ENCODE assay signal across 8 cellular contexts in genomic region chr17:35345926-35346771, GRCh38. TPM values are rescaled to one million over a fixed set of nuclear protein-coding genes. Genes with fewer than 3 reads are reported as not detected.
A peak's percentile ranks its signal among the peaks of the same experiment; 100 is the strongest.
DNase-seq lines count a peak whose midpoint lies in the region; ATAC-seq, FAIRE-seq and TF ChIP-seq lines count a peak whose summit lies in the region.

No MANE protein-coding gene starts in this region.

- no peak for FAIRE-seq in D721Med (lab: Jason Lieb, UNC)

- intact Hi-C loops in heart right ventricle (cut with DNase I), result loop anchor here in 3 of 10 donors (1.0 to 5.0 kb wide), 3 partner anchors 31 to 104 kb away; partner anchors contain the start of gene SLFN5 (in 1 of the 3)

- peaks cover 3 to 54% (median 23%) of the 10 kb centered on the region in 9 donors for H3K4me1 ChIP-seq in heart right ventricle
- no peaks in the 10 kb centered on the region for H3K4me1 ChIP-seq in parathyroid adenoma

- H3K27ac ChIP-seq in heart right ventricle, result peak overlapping the region; percentile 16 to 96 (median 88)
- H3K27ac ChIP-seq in parathyroid adenoma, result peak overlapping the region; percentile 33

- 1 to 3% methylated on average over 39 to 40 of the region's 40 CpGs for WGBS in heart right ventricle, 2 donors

- DNase-seq in DMS153 treated with DMSO at 0.1 percent for 48 hours (lab: John Stamatoyannopoulos, UW; ENCODE audit: unreplicated experiment), result peak; percentile 14
- DNase-seq in NB4 (ENCODE audit: low read depth), result peak; percentile 93
- peak; percentile 50 for DNase-seq in activated naive CD8-positive, alpha-beta T cell treated with anti-CD3 and anti-CD28 coated beads, Interleukin-2, amount 50 U/mL, for 24 hours
- DNase-seq in heart right ventricle, result peak; percentile 78 to 87
- DNase-seq in D721Med (ENCODE audit: insufficient read length, low spot score), result no peak
- DNase-seq in effector CD8-positive, alpha-beta T cell (lab: John Stamatoyannopoulos, UW), result no peak

- peak overlapping the region; percentile 85 for H3K4me3 Mint-ChIP-seq in activated naive CD8-positive, alpha-beta T cell treated with anti-CD3 and anti-CD28 coated beads, Interleukin-2, amount 50 U/mL, for 24 hours

- H3K79me2 ChIP-seq in parathyroid adenoma, result no peaks in the 10 kb centered on the region

- H3K9me3 Mint-ChIP-seq in activated naive CD8-positive, alpha-beta T cell treated with anti-CD3 and anti-CD28 coated beads, Interleukin-2, amount 50 U/mL, for 24 hours, result peaks cover 11% of the 10 kb centered on the region

- peaks cover 3% of the 10 kb centered on the region for H3K36me3 Mint-ChIP-seq in activated naive CD8-positive, alpha-beta T cell treated with anti-CD3 and anti-CD28 coated beads, Interleukin-2, amount 50 U/mL, for 24 hours (ENCODE audit: low read depth)

- H3K4me3 ChIP-seq in NB4 (ENCODE audit: low read depth, low read length), result peak overlapping the region; percentile 58
- peak overlapping the region; percentile 16 to 56 (median 50) for H3K4me3 ChIP-seq in heart right ventricle
- peak overlapping the region; percentile 15 for H3K4me3 ChIP-seq in parathyroid adenoma (ENCODE audit: low read depth, low read length)

- peak overlapping the region; percentile 74 for H3K4me2 ChIP-seq in parathyroid adenoma (ENCODE audit: low read length)

- TF ChIP-seq CTCF in NB4 (IDR thresholded peaks at IDR 0.05; ENCODE audit: low read depth, low read length) (no peak), heart right ventricle (IDR thresholded peaks at IDR 0.05) (no peak), parathyroid adenoma (IDR thresholded peaks at IDR 0.05) (no peak), D721Med (IDR thresholded peaks at IDR 0.05; ENCODE audit: insufficient read depth, missing control alignments) (no peak)

- H3K4me1 Mint-ChIP-seq in activated naive CD8-positive, alpha-beta T cell treated with anti-CD3 and anti-CD28 coated beads, Interleukin-2, amount 50 U/mL, for 24 hours, result peaks cover 31% of the 10 kb centered on the region

- H3K27me3 ChIP-seq in heart right ventricle (peaks cover 0 to 40% (median 11%) of the 10 kb centered on the region in 7 donors), parathyroid adenoma (ENCODE audit: control insufficient read depth, insufficient read depth, low read length) (peaks cover 3% of the 10 kb centered on the region)

- peaks cover 0 to 19% (median under 1%) of the 10 kb centered on the region in 11 donors for H3K9me3 ChIP-seq in heart right ventricle
- H3K9me3 ChIP-seq in parathyroid adenoma (ENCODE audit: control insufficient read depth, low read length), result no peaks in the 10 kb centered on the region

- no peak overlapping the region for H3K9ac ChIP-seq in parathyroid adenoma

- H3K36me3 ChIP-seq in heart right ventricle, result peaks cover 0 to 23% (median 4%) of the 10 kb centered on the region in 9 donors
- no peaks in the 10 kb centered on the region for H3K36me3 ChIP-seq in parathyroid adenoma (ENCODE audit: control insufficient read depth, insufficient read depth, low read length)

- peak overlapping the region; percentile 35 for H2AFZ ChIP-seq in parathyroid adenoma

- H3K27ac Mint-ChIP-seq in activated naive CD8-positive, alpha-beta T cell treated with anti-CD3 and anti-CD28 coated beads, Interleukin-2, amount 50 U/mL, for 24 hours, result peak overlapping the region; percentile 82

- H3K27me3 Mint-ChIP-seq in activated naive CD8-positive, alpha-beta T cell treated with anti-CD3 and anti-CD28 coated beads, Interleukin-2, amount 50 U/mL, for 24 hours, result peaks cover 7% of the 10 kb centered on the region

- peak; percentile 66 for ATAC-seq in activated naive CD8-positive, alpha-beta T cell treated with anti-CD3 and anti-CD28 coated beads, Interleukin-2, amount 50 U/mL, for 24 hours
- ATAC-seq in heart right ventricle, result peak; percentile 92 to 97 (median 94)
- ATAC-seq in GM21360 (IDR thresholded peaks at IDR 0.05; ENCODE audit: unreplicated experiment), result no peak

- no peak for TF ChIP-seq POLR2A in NB4 (IDR thresholded peaks at IDR 0.05; ENCODE audit: extremely low read depth, insufficient read length)

RNA-seq across cellular contexts. Expression of gene SLFN11, which starts 27.3 kb away (rescaled TPM):
- total RNA-seq in heart right ventricle, result 10 to 100 TPM; 11.5 to 25.7 (median 18.5) TPM
- polyA plus RNA-seq in heart right ventricle, result 10 to 100 TPM in 1 of 2 donors, 1 to 10 TPM in 1; 4.3 to 16.4 TPM

Comparison
In these comparisons a context has a peak if more than half of its experiments do, and no peak if none do; other contexts are left out.
1. DNase-seq: peak in DMS153 treated with DMSO at 0.1 percent for 48 hours (single experiment), NB4 (single experiment), activated naive CD8-positive, alpha-beta T cell treated with anti-CD3 and anti-CD28 coated beads, Interleukin-2, amount 50 U/mL, for 24 hours (single experiment) and heart right ventricle (2 of 2); none in D721Med (single experiment) and effector CD8-positive, alpha-beta T cell (single experiment).
2. Peak in every context shown above with its lines, with median percentiles within 50 percentile points of each other: H3K4me3 ChIP-seq.